In genomic region chr18:29556070-29556469, GRCh38 we compare ENCODE assay signal across 29 cellular contexts.
"Had no signal": no experiment of that assay in that cellular context is flagged by ENCODE, and none has a peak within 500 bp of the region (broad histone marks: within the 10 kb centered on the region; RNA-seq: fewer than 3 reads in every experiment).

No MANE protein-coding gene starts in this region.

- H3K27me3 ChIP-seq: brain microvascular endothelial cell, Peyer's patch had no signal

- H3K27ac ChIP-seq: brain microvascular endothelial cell, Peyer's patch, WERI-Rb-1 had no signal

- DNase-seq: activated CD4-positive, alpha-beta T cell treated with anti-CD3 and anti-CD28 coated beads, Interleukin-2, amount 10 ng/mL, durations not matched to agents 24 days and 14 days; activated CD4-positive, alpha-beta T cell treated with anti-CD3 and anti-CD28 coated beads, Interleukin-2, amount 50 U/mL, for 4 hours; activated CD8-positive, alpha-beta T cell treated with anti-CD3 and anti-CD28 coated beads for 36 hours; activated effector memory CD4-positive, alpha-beta T cell treated with anti-CD3 and anti-CD28 coated beads, Interleukin-2, amount 50 U/mL, for 16 hours; activated naive CD4-positive, alpha-beta T cell; activated naive CD4-positive, alpha-beta T cell treated with anti-CD3 and anti-CD28 coated beads, Interleukin-2, amount 50 U/mL, for 16 hours; activated naive CD8-positive, alpha-beta T cell treated with anti-CD3 and anti-CD28 coated beads for 36 hours; activated T-cell treated with anti-CD3 and anti-CD28 coated beads, Interleukin-2, amount 50 U/mL, for 1 hour; activated T-cell treated with anti-CD3 and anti-CD28 coated beads, Interleukin-2, amount 50 U/mL, for 72 hours; amniotic stem cell; aorta; brain microvascular endothelial cell; central memory CD4-positive, alpha-beta T cell; NCI-H1048; NCI-H1105 treated with DMSO at 0.1 percent for 48 hours; NCI-H1436 treated with DMSO at 0.1 percent for 48 hours; NCI-H1694 treated with DMSO at 0.1 percent for 48 hours; NCI-H2029; NCI-H510A; NCI-H526; NCI-H748 treated with DMSO at 0.1 percent for 48 hours; Peyer's patch; RPMI8226; SHP77 treated with DMSO at 0.1 percent for 48 hours; T-cell; T-helper 17 cell; WERI-Rb-1 had no signal

- H3K4me3 Mint-ChIP-seq: activated CD4-positive, alpha-beta T cell treated with anti-CD3 and anti-CD28 coated beads, Interleukin-2, amount 10 ng/mL, durations not matched to agents 24 days and 14 days; activated CD8-positive, alpha-beta T cell treated with anti-CD3 and anti-CD28 coated beads for 36 hours; activated naive CD8-positive, alpha-beta T cell treated with anti-CD3 and anti-CD28 coated beads for 36 hours; activated T-cell treated with anti-CD3 and anti-CD28 coated beads, Interleukin-2, amount 50 U/mL, for 72 hours; activated T-helper 17 cell treated with anti-CD3 and anti-CD28 coated beads, Interleukin-2, amount 50 U/mL, for 72 hours; T-cell; T-helper 17 cell had no signal

- H3K36me3 ChIP-seq: brain microvascular endothelial cell, Peyer's patch, WERI-Rb-1 had no signal

- H3K27ac Mint-ChIP-seq: activated CD4-positive, alpha-beta T cell treated with anti-CD3 and anti-CD28 coated beads, Interleukin-2, amount 10 ng/mL, durations not matched to agents 24 days and 14 days; activated CD8-positive, alpha-beta T cell treated with anti-CD3 and anti-CD28 coated beads for 36 hours; activated naive CD8-positive, alpha-beta T cell treated with anti-CD3 and anti-CD28 coated beads for 36 hours; activated T-cell treated with anti-CD3 and anti-CD28 coated beads, Interleukin-2, amount 50 U/mL, for 72 hours; activated T-helper 17 cell treated with anti-CD3 and anti-CD28 coated beads, Interleukin-2, amount 50 U/mL, for 72 hours; T-cell; T-helper 17 cell had no signal

- ATAC-seq: activated CD8-positive, alpha-beta T cell treated with anti-CD3 and anti-CD28 coated beads for 36 hours; activated T-cell treated with anti-CD3 and anti-CD28 coated beads, Interleukin-2, amount 50 U/mL, for 72 hours; activated T-helper 17 cell treated with anti-CD3 and anti-CD28 coated beads, Interleukin-2, amount 50 U/mL, for 72 hours; SK-N-SH treated with all-trans-retinoic acid at 6 μM for 48 hours; T-cell; T-helper 17 cell had no signal

- H3K4me3 ChIP-seq: Peyer's patch had no signal

- H3K36me3 Mint-ChIP-seq: activated naive CD8-positive, alpha-beta T cell treated with anti-CD3 and anti-CD28 coated beads for 36 hours; T-cell had no signal

- H3K4me1 ChIP-seq: Peyer's patch had no signal

- H3K27me3 Mint-ChIP-seq: activated CD4-positive, alpha-beta T cell treated with anti-CD3 and anti-CD28 coated beads, Interleukin-2, amount 10 ng/mL, durations not matched to agents 24 days and 14 days; activated CD8-positive, alpha-beta T cell treated with anti-CD3 and anti-CD28 coated beads for 36 hours; activated naive CD8-positive, alpha-beta T cell treated with anti-CD3 and anti-CD28 coated beads for 36 hours; activated T-helper 17 cell treated with anti-CD3 and anti-CD28 coated beads, Interleukin-2, amount 50 U/mL, for 72 hours; T-cell; T-helper 17 cell had no signal

- H3K9me3 Mint-ChIP-seq: activated naive CD8-positive, alpha-beta T cell treated with anti-CD3 and anti-CD28 coated beads for 36 hours had no signal

- H3K9me3 ChIP-seq: Peyer's patch had no signal

- H3K4me1 Mint-ChIP-seq: activated CD4-positive, alpha-beta T cell treated with anti-CD3 and anti-CD28 coated beads, Interleukin-2, amount 10 ng/mL, durations not matched to agents 24 days and 14 days; activated naive CD8-positive, alpha-beta T cell treated with anti-CD3 and anti-CD28 coated beads for 36 hours; activated T-helper 17 cell treated with anti-CD3 and anti-CD28 coated beads, Interleukin-2, amount 50 U/mL, for 72 hours; T-cell; T-helper 17 cell had no signal
